Comparison of ENCODE assay signal across 23 cellular contexts in the genomic region with DNA sequence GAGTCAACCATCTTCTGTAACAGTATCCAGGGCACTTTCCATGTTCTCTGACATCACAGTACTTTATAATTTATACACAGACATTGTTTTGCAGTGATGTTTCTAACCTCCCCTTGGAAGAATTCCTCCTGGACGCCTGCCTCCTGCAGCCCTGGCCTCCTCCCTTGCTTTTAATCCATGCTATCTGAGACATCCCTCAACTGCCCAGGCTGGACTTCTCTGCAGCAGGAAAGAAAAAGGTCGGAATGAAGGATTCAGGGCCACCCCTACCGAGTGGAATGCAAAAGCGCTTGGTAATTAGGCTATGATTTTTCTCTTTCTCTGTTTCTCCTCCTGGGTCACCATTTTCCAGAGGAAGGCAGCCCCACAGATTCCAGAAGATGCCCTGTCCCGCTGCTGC. TPM values are rescaled to one million over a fixed set of nuclear protein-coding genes. Genes with fewer than 3 reads are reported as not detected.
A peak's percentile ranks its signal among the peaks of the same experiment; 100 is the strongest.
DNase-seq lines count a peak whose midpoint lies in the region; ATAC-seq and TF ChIP-seq lines count a peak whose summit lies in the region.
"Had no signal": no experiment of that assay in that cellular context is flagged by ENCODE, and none has a peak within 500 bp of the region (broad histone marks: within the 10 kb centered on the region; RNA-seq: fewer than 3 reads in every experiment).

No MANE protein-coding gene starts in this region.

- H3K4me3 ChIP-seq in cardiac muscle cell: no peak overlapping the region
- H3K4me3 ChIP-seq in heart right ventricle: no peak overlapping the region
- no peak overlapping the region for H3K4me3 ChIP-seq in left lung
- no peak overlapping the region for H3K4me3 ChIP-seq in vagina
- H3K4me3 ChIP-seq in suprapubic skin: no peak overlapping the region
- H3K4me3 ChIP-seq: GM12878, hepatocyte, SJSA1 had no signal

- TF ChIP-seq EP300 in suprapubic skin (IDR thresholded peaks at IDR 0.05): no peak

- no peak for TF ChIP-seq POLR2A in vagina (IDR thresholded peaks at IDR 0.05)
- TF ChIP-seq POLR2A in suprapubic skin (IDR thresholded peaks at IDR 0.05): no peak

- H3K27ac ChIP-seq in cardiac muscle cell: no peak overlapping the region
- H3K27ac ChIP-seq in heart right ventricle: no peak overlapping the region
- H3K27ac ChIP-seq in left lung: no peak overlapping the region
- peak overlapping the region; percentile 16 for H3K27ac ChIP-seq in vagina
- no peak overlapping the region for H3K27ac ChIP-seq in suprapubic skin
- H3K27ac ChIP-seq: hepatocyte, SJSA1 had no signal

- TF ChIP-seq CTCF in cardiac muscle cell (IDR thresholded peaks at IDR 0.05; ENCODE audit: low read depth, low read length) (peak; percentile 26), heart right ventricle (IDR thresholded peaks at IDR 0.05) (no peak), left lung (IDR thresholded peaks at IDR 0.05) (no peak), vagina (IDR thresholded peaks at IDR 0.05) (no peak), suprapubic skin (IDR thresholded peaks at IDR 0.05) (no peak)

- DNase-seq in cardiac muscle cell (ENCODE audit: low read depth in 1 of 2, low spot score in 1 of 2): peak in 1 of 2 donors; percentile 53
- DNase-seq in heart right ventricle: no peak
- peak; percentile 60 for DNase-seq in dedifferentiated amniotic fluid mesenchymal stem cell (ENCODE audit: extremely low spot score)
- DNase-seq in left lung: no peak
- DNase-seq in vagina (ENCODE audit: extremely low spot score in 2 of 2): no peak
- no peak for DNase-seq in NK-92 (lab: John Stamatoyannopoulos, UW; ENCODE audit: unreplicated experiment)
- no peak for DNase-seq in activated naive CD4-positive, alpha-beta T cell treated with Interleukin-2 at 50 U/mL for 16 hours
- DNase-seq in suprapubic skin (ENCODE audit: low spot score in 2 of 2): no peak
- DNase-seq: 8988T; activated CD4-positive, CD25-positive, alpha-beta regulatory T cell; C1 segment of cervical spinal cord; dermis blood vessel endothelial cell; DMS 273 treated with DMSO at 0.1 percent for 48 hours; GDM1; HFFc6; kidney; NCI-H1092 treated with DMSO at 0.1 percent for 48 hours; NCI-H526 treated with DMSO at 0.1 percent for 48 hours had no signal

- intact Hi-C loops in heart right ventricle (cut with DNase I) (loop anchor here in 1 of 10 donors (10.0 kb wide), 1 partner anchor 111 kb away; no protein-coding TSS in a partner anchor), left lung (cut with DNase I) (no loop called here), vagina (cut with DNase I) (no loop called here)

- H3K4me1 ChIP-seq in cardiac muscle cell (ENCODE audit: low read depth): peaks cover 8% of the 10 kb centered on the region
- peaks cover 0 to 6% (median 0%) of the 10 kb centered on the region in 9 donors for H3K4me1 ChIP-seq in heart right ventricle
- H3K4me1 ChIP-seq in left lung: no peaks in the 10 kb centered on the region
- no peaks in the 10 kb centered on the region for H3K4me1 ChIP-seq in vagina
- H3K4me1 ChIP-seq in suprapubic skin: no peaks in the 10 kb centered on the region
- H3K4me1 ChIP-seq: SJSA1 had no signal

- WGBS in heart right ventricle, 2 donors: 58 to 64% methylated on average over 5 of the region's 5 CpGs
- WGBS in suprapubic skin: 65% methylated on average over 5 of the region's 5 CpGs

- no peaks in the 10 kb centered on the region for H3K27me3 ChIP-seq in cardiac muscle cell
- peaks cover 0 to 8% (median 0%) of the 10 kb centered on the region in 7 donors for H3K27me3 ChIP-seq in heart right ventricle
- no peaks in the 10 kb centered on the region for H3K27me3 ChIP-seq in left lung
- H3K27me3 ChIP-seq in vagina: no peaks in the 10 kb centered on the region
- H3K27me3 ChIP-seq in suprapubic skin: no peaks in the 10 kb centered on the region
- H3K27me3 ChIP-seq: hepatocyte, SJSA1 had no signal

- no peak for ATAC-seq in heart right ventricle
- peak; percentile 69 for ATAC-seq in left lung
- ATAC-seq: activated T-helper 17 cell treated with anti-CD3 and anti-CD28 coated beads, Interleukin-2, amount 50 U/mL, for 72 hours; GM12878; natural killer cell treated with Interleukin-12 subunit alpha and Interleukin-12 subunit beta and Interleukin-15 and Interleukin-18, amount 100 ng/mL, for 72 hours had no signal

- H3K9me3 ChIP-seq in cardiac muscle cell (ENCODE audit: low read depth) (no peaks in the 10 kb centered on the region), heart right ventricle (peaks cover 0 to 1% (median 0%) of the 10 kb centered on the region in 11 donors), left lung (no peaks in the 10 kb centered on the region), vagina (no peaks in the 10 kb centered on the region), suprapubic skin (no peaks in the 10 kb centered on the region)
- H3K9me3 ChIP-seq: SJSA1 had no signal

- H3K36me3 ChIP-seq in cardiac muscle cell (no peaks in the 10 kb centered on the region), heart right ventricle (no peaks in the 10 kb centered on the region), left lung (no peaks in the 10 kb centered on the region), vagina (no peaks in the 10 kb centered on the region), suprapubic skin (no peaks in the 10 kb centered on the region)
- H3K36me3 ChIP-seq: SJSA1 had no signal

RNA-seq across cellular contexts. Expression of gene SHC3, which starts 47.0 kb away (rescaled TPM):
- total RNA-seq in cardiac muscle cell (0.27 and 0.53 TPM in 2 replicates), heart right ventricle (under 1 TPM; 0.15 to 0.71 (median 0.33) TPM), left lung (10 to 100 TPM; 12.7 to 19.2 TPM), vagina (6.1 TPM), suprapubic skin (1 to 10 TPM; 1.7 to 6.0 (median 3.2) TPM)
- polyA plus RNA-seq in cardiac muscle cell (0.07 and 0.34 TPM in 2 replicates), heart right ventricle (under 1 TPM; 0.29 to 0.68 TPM)
- total RNA-seq: activated T-helper 17 cell treated with anti-CD3 and anti-CD28 coated beads, Interleukin-2, amount 50 U/mL, for 72 hours; natural killer cell treated with Interleukin-12 subunit alpha and Interleukin-12 subunit beta and Interleukin-15 and Interleukin-18, amount 100 ng/mL, for 72 hours had no signal
